Comparison of ENCODE assay signal across 9 cellular contexts in the genomic region with DNA sequence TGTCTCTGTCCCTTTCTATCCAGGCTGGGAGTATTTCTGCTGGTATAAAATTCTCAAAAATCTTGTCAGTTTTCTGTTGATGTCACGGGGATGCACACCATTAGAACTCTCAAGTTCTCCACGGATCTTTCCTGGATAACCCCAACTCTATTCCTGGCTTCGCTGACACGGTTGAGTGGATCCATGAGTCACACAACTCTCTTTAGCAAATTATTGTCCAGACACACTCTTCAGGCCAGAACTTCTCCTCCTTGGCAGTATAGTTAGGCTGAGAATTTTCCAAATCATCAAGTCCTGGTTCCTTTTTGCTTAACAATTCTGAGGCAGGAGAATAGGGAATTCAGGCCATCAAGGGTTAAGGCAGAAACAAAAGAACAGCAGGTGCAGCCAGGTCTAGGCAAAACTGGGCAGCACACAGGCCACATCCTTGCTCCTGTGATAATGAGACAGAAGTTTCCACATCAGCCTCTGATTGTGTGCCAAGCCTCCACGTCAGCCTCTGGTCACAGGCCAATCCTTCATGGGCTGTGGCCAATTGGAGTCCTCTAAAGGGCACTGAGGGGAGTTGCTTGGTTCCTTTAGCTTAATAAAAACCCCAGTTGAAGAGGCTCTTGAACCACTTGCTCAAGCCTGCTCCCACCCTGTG. TPM values are rescaled to one million over a fixed set of nuclear protein-coding genes. Genes with fewer than 3 reads are reported as not detected.
DNase-seq lines count a peak whose midpoint lies in the region; ATAC-seq and TF ChIP-seq lines count a peak whose summit lies in the region.
"Had no signal": no experiment of that assay in that cellular context is flagged by ENCODE, and none has a peak within 500 bp of the region (broad histone marks: within the 10 kb centered on the region; RNA-seq: fewer than 3 reads in every experiment).

No MANE protein-coding gene starts in this region.

- H3K4me3 Mint-ChIP-seq in effector memory CD8-positive, alpha-beta T cell = no peak overlapping the region
- H3K4me3 Mint-ChIP-seq: central memory CD8-positive, alpha-beta T cell had no signal

- no peak for TF ChIP-seq CTCF in tibial nerve (IDR thresholded peaks at IDR 0.05)

- TF ChIP-seq POLR2A in tibial nerve (IDR thresholded peaks at IDR 0.05) = no peak

- WGBS in tibial nerve, 2 donors = 30 to 44% methylated on average over 5 of the region's 5 CpGs

- H3K27ac Mint-ChIP-seq in effector memory CD8-positive, alpha-beta T cell = no peak overlapping the region

- H3K4me1 ChIP-seq in tibial nerve = peaks cover 0 to 18% (median 8%) of the 10 kb centered on the region in 4 donors

- H3K27ac ChIP-seq in caudate nucleus (ENCODE audit: low read depth, low read length) (peak overlapping the region; percentile 63), tibial nerve (peak overlapping the region; percentile 17 to 77 (median 59))

- H3K36me3 ChIP-seq in tibial nerve = no peaks in the 10 kb centered on the region

- intact Hi-C loops in left colon (cut with DNase I, micrococcal nuclease) = no loop called here

- no peaks in the 10 kb centered on the region for H3K9me3 Mint-ChIP-seq in effector memory CD8-positive, alpha-beta T cell
- H3K9me3 Mint-ChIP-seq: central memory CD8-positive, alpha-beta T cell had no signal

- H3K9me3 ChIP-seq in tibial nerve = no peaks in the 10 kb centered on the region

- no peaks in the 10 kb centered on the region for H3K27me3 ChIP-seq in tibial nerve

- peak in 1 of 2 donors; percentile 69 for TF ChIP-seq EP300 in tibial nerve (IDR thresholded peaks at IDR 0.05)

- no peaks in the 10 kb centered on the region for H3K27me3 Mint-ChIP-seq in effector memory CD8-positive, alpha-beta T cell
- H3K27me3 Mint-ChIP-seq: central memory CD8-positive, alpha-beta T cell had no signal

- peak; percentile 79 for ATAC-seq in left colon
- no peak for ATAC-seq in effector memory CD8-positive, alpha-beta T cell (replicated peaks)
- no peak for ATAC-seq in HG02571 (IDR thresholded peaks at IDR 0.05; ENCODE audit: unreplicated experiment)

- H3K36me3 Mint-ChIP-seq in effector memory CD8-positive, alpha-beta T cell (ENCODE audit: insufficient read depth) = peaks cover 3% of the 10 kb centered on the region

- no peak overlapping the region for H3K4me3 ChIP-seq in tibial nerve

- H3K4me1 Mint-ChIP-seq in effector memory CD8-positive, alpha-beta T cell (ENCODE audit: low read depth in 2 of 2) = no peaks in the 10 kb centered on the region
- H3K4me1 Mint-ChIP-seq: central memory CD8-positive, alpha-beta T cell had no signal

- DNase-seq in DMS 273 treated with DMSO at 0.1 percent for 48 hours (lab: John Stamatoyannopoulos, UW) = peak; percentile 36
- DNase-seq in NCI-H2029 (lab: John Stamatoyannopoulos, UW) = peak; percentile 95
- peak in 57 of 61 donors; percentile 5 to 81 (median 51) for DNase-seq in caudate nucleus (lab: John Stamatoyannopoulos, UW)
- DNase-seq in left colon = peak; percentile 71 to 73
- peak; percentile 86 to 93 for DNase-seq in tibial nerve (ENCODE audit: low spot score in 2 of 2)
- DNase-seq in effector memory CD8-positive, alpha-beta T cell = no peak
- DNase-seq in NCI-H2081 treated with DMSO at 0.1 percent for 48 hours (lab: John Stamatoyannopoulos, UW) = no peak

RNA-seq across cellular contexts. Expression of gene ACAT1, which starts 5.7 kb away (rescaled TPM):
- total RNA-seq in left colon (100 to 1,000 TPM; 143 to 153 TPM), tibial nerve (100 to 1,000 TPM in 3 of 4 donors, 10 to 100 TPM in 1; 66.3 to 148 (median 121) TPM)

Comparison
In these comparisons a context has a peak if more than half of its experiments do, and no peak if none do; other contexts are left out.
1. DNase-seq: peak in DMS 273 treated with DMSO at 0.1 percent for 48 hours (single experiment), NCI-H2029 (single experiment), caudate nucleus (57 of 61), left colon (2 of 2) and tibial nerve (2 of 2); none in effector memory CD8-positive, alpha-beta T cell (0 of 3) and NCI-H2081 treated with DMSO at 0.1 percent for 48 hours (single experiment).